ENCODE assay signal across 8 cellular contexts in genomic region chr6:9540534-9541126, GRCh38.
DNase-seq lines count a peak whose midpoint lies in the region; ATAC-seq and TF ChIP-seq lines count a peak whose summit lies in the region.

No MANE protein-coding gene starts in this region.

- DNase-seq in activated CD8-positive, alpha-beta T cell treated with anti-CD3 and anti-CD28 coated beads for 36 hours, result peak; percentile 12
- DNase-seq in activated CD8-positive, alpha-beta T cell treated with anti-CD3 and anti-CD28 coated beads, Interleukin-2, amount 10 ng/mL, durations not matched to agents 7 days and 5 days, result no peak
- DNase-seq in HFF-Myc (ENCODE audit: extremely low read depth, low read depth) (no peak), NCI-H2227 (lab: John Stamatoyannopoulos, UW; ENCODE audit: unreplicated experiment) (peak; percentile 58), breast epithelium (ENCODE audit: low spot score in 2 of 2) (no peak), mesothelial cell of epicardium (ENCODE audit: low spot score in 2 of 2, unreplicated experiment in 2 of 2) (no peak), ascending aorta (ENCODE audit: low spot score in 2 of 2) (no peak)

- H3K27ac Mint-ChIP-seq in activated CD8-positive, alpha-beta T cell treated with anti-CD3 and anti-CD28 coated beads for 36 hours, result no peak overlapping the region
- H3K27ac Mint-ChIP-seq in activated CD8-positive, alpha-beta T cell treated with anti-CD3 and anti-CD28 coated beads, Interleukin-2, amount 10 ng/mL, durations not matched to agents 7 days and 5 days, result no peak overlapping the region
- no peak overlapping the region for H3K27ac Mint-ChIP-seq in mesothelial cell of epicardium

- POLR2A ChIA-PET in activated CD8-positive, alpha-beta T cell treated with anti-CD3 and anti-CD28 coated beads for 36 hours (lab: Charles Lee), result no interaction called here
- POLR2A ChIA-PET in activated CD8-positive, alpha-beta T cell treated with anti-CD3 and anti-CD28 coated beads, Interleukin-2, amount 10 ng/mL, durations not matched to agents 7 days and 5 days (lab: Charles Lee), result no interaction called here

- no peak overlapping the region for H3K4me3 ChIP-seq in HFF-Myc (replicated peaks; ENCODE audit: low read depth, low read length)
- no peak overlapping the region for H3K4me3 ChIP-seq in breast epithelium
- no peak overlapping the region for H3K4me3 ChIP-seq in ascending aorta

- no peak for TF ChIP-seq POLR2A in breast epithelium (IDR thresholded peaks at IDR 0.05)

- H3K36me3 Mint-ChIP-seq in activated CD8-positive, alpha-beta T cell treated with anti-CD3 and anti-CD28 coated beads for 36 hours (ENCODE audit: low read depth), result no peaks in the 10 kb centered on the region
- no peaks in the 10 kb centered on the region for H3K36me3 Mint-ChIP-seq in activated CD8-positive, alpha-beta T cell treated with anti-CD3 and anti-CD28 coated beads, Interleukin-2, amount 10 ng/mL, durations not matched to agents 7 days and 5 days (ENCODE audit: low read depth)
- no peaks in the 10 kb centered on the region for H3K36me3 Mint-ChIP-seq in mesothelial cell of epicardium

- intact Hi-C loops in activated CD8-positive, alpha-beta T cell treated with anti-CD3 and anti-CD28 coated beads for 36 hours (cut with micrococcal nuclease), result loop anchor here (10.0 kb wide), 1 partner anchor 894 kb away; no protein-coding TSS in a partner anchor
- intact Hi-C loops in breast epithelium (cut with DNase I; ENCODE audit: low total_unique reads), result no loop called here
- intact Hi-C loops in ascending aorta (cut with DNase I), result no loop called here

- H3K27ac ChIP-seq in breast epithelium, result no peak overlapping the region
- H3K27ac ChIP-seq in ascending aorta, result no peak overlapping the region

- ATAC-seq in activated CD8-positive, alpha-beta T cell treated with anti-CD3 and anti-CD28 coated beads for 36 hours, result peak; percentile 51
- no peak for ATAC-seq in activated CD8-positive, alpha-beta T cell treated with anti-CD3 and anti-CD28 coated beads, Interleukin-2, amount 10 ng/mL, durations not matched to agents 7 days and 5 days
- ATAC-seq in GM21447 (IDR thresholded peaks at IDR 0.05; ENCODE audit: unreplicated experiment), result no peak

- H3K4me3 Mint-ChIP-seq in activated CD8-positive, alpha-beta T cell treated with anti-CD3 and anti-CD28 coated beads for 36 hours, result no peak overlapping the region
- no peak overlapping the region for H3K4me3 Mint-ChIP-seq in activated CD8-positive, alpha-beta T cell treated with anti-CD3 and anti-CD28 coated beads, Interleukin-2, amount 10 ng/mL, durations not matched to agents 7 days and 5 days
- no peak overlapping the region for H3K4me3 Mint-ChIP-seq in mesothelial cell of epicardium

- H3K36me3 ChIP-seq in breast epithelium (no peaks in the 10 kb centered on the region), ascending aorta (no peaks in the 10 kb centered on the region)

- H3K4me1 Mint-ChIP-seq in activated CD8-positive, alpha-beta T cell treated with anti-CD3 and anti-CD28 coated beads for 36 hours (ENCODE audit: low read depth), result no peaks in the 10 kb centered on the region
- H3K4me1 Mint-ChIP-seq in activated CD8-positive, alpha-beta T cell treated with anti-CD3 and anti-CD28 coated beads, Interleukin-2, amount 10 ng/mL, durations not matched to agents 7 days and 5 days (ENCODE audit: low read depth), result no peaks in the 10 kb centered on the region
- peaks cover 3% of the 10 kb centered on the region for H3K4me1 Mint-ChIP-seq in mesothelial cell of epicardium

- CTCF ChIA-PET in activated CD8-positive, alpha-beta T cell treated with anti-CD3 and anti-CD28 coated beads for 36 hours (lab: Charles Lee), result interaction anchor here (1.6 kb wide), 1 partner anchor 889 kb away, joined by 4 read pairs; no protein-coding TSS in a partner anchor
- CTCF ChIA-PET in activated CD8-positive, alpha-beta T cell treated with anti-CD3 and anti-CD28 coated beads, Interleukin-2, amount 10 ng/mL, durations not matched to agents 7 days and 5 days (lab: Charles Lee), result interaction anchor here (0.7 kb wide), 1 partner anchor 18 kb away, joined by 3 read pairs; no protein-coding TSS in a partner anchor

- no peaks in the 10 kb centered on the region for H3K27me3 Mint-ChIP-seq in activated CD8-positive, alpha-beta T cell treated with anti-CD3 and anti-CD28 coated beads for 36 hours
- H3K27me3 Mint-ChIP-seq in activated CD8-positive, alpha-beta T cell treated with anti-CD3 and anti-CD28 coated beads, Interleukin-2, amount 10 ng/mL, durations not matched to agents 7 days and 5 days (ENCODE audit: low read depth), result no peaks in the 10 kb centered on the region
- no peaks in the 10 kb centered on the region for H3K27me3 Mint-ChIP-seq in mesothelial cell of epicardium (ENCODE audit: low read depth)

- peaks cover 1% of the 10 kb centered on the region for H3K9me3 Mint-ChIP-seq in activated CD8-positive, alpha-beta T cell treated with anti-CD3 and anti-CD28 coated beads for 36 hours
- H3K9me3 Mint-ChIP-seq in activated CD8-positive, alpha-beta T cell treated with anti-CD3 and anti-CD28 coated beads, Interleukin-2, amount 10 ng/mL, durations not matched to agents 7 days and 5 days (ENCODE audit: insufficient read depth), result no peaks in the 10 kb centered on the region
- peaks cover 6% of the 10 kb centered on the region for H3K9me3 Mint-ChIP-seq in mesothelial cell of epicardium

- H3K9me3 ChIP-seq in breast epithelium, result no peaks in the 10 kb centered on the region
- no peaks in the 10 kb centered on the region for H3K9me3 ChIP-seq in ascending aorta

- H3K27me3 ChIP-seq in breast epithelium (no peaks in the 10 kb centered on the region), ascending aorta (no peaks in the 10 kb centered on the region)

- TF ChIP-seq CTCF in activated CD8-positive, alpha-beta T cell treated with anti-CD3 and anti-CD28 coated beads for 36 hours (IDR thresholded peaks at IDR 0.05), result peak; percentile 36
- TF ChIP-seq CTCF in HFF-Myc (IDR thresholded peaks at IDR 0.05; ENCODE audit: low read depth, low read length, missing control alignments) (peak; percentile 68), breast epithelium (IDR thresholded peaks at IDR 0.05) (peak in 2 of 3 donors; percentile 51 to 63), mesothelial cell of epicardium (IDR thresholded peaks at IDR 0.05; ENCODE audit: unreplicated experiment) (peak; percentile 63), ascending aorta (IDR thresholded peaks at IDR 0.05) (peak in 1 of 3 experiments; percentile 35)

- H3K4me1 ChIP-seq in breast epithelium, result no peaks in the 10 kb centered on the region
- no peaks in the 10 kb centered on the region for H3K4me1 ChIP-seq in ascending aorta

Comparison
In these comparisons a context has a peak if more than half of its experiments do, and no peak if none do; other contexts are left out.
1. DNase-seq: peak in activated CD8-positive, alpha-beta T cell treated with anti-CD3 and anti-CD28 coated beads for 36 hours (single experiment) and NCI-H2227 (single experiment); none in activated CD8-positive, alpha-beta T cell treated with anti-CD3 and anti-CD28 coated beads, Interleukin-2, amount 10 ng/mL, durations not matched to agents 7 days and 5 days (single experiment), HFF-Myc (single experiment), breast epithelium (0 of 2), mesothelial cell of epicardium (0 of 2) and ascending aorta (0 of 2).